ENCODE assay signal across 8 cellular contexts in the genomic region with DNA sequence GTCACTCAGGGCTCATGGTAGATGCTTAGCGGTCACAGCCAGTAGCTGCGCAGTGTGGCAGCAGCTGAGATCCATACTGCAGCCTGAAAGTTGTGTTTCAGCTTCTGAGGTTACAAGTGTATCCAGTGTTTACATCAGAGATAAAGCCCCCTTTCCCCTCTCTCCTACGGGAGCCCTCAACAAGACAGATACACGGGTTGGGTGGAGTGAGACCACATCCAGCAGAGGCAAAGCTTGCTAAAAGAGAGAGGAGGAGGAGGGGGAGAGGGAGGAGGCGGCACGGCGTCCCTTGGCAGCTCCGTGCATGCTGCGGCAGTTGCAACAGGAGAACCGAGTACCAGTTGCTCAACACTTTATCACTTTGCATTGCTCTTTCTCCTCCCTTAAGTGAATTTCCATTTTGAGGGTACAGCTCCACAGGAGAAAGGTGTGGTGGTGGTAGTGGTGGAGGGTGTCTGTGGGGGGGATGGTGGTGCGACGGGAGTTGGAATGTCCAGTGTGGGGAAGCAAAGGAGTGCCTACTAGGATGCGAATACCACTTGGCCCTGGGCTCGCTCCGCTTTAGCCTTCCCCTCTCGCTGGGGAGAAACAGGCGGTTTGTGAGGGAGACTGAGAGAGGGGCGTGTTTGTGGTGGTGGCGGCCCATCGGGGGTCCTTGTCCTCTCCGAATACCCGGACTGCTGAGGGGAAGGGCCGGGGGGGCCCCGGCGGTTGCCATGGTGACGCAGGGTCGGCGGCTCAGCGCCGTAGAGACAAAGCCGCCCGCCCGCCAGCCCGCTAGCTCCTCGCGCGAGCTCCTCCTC. TPM values are rescaled to one million over a fixed set of nuclear protein-coding genes. Genes with fewer than 3 reads are reported as not detected.
DNase-seq lines count a peak whose midpoint lies in the region; ATAC-seq and TF ChIP-seq lines count a peak whose summit lies in the region.

No MANE protein-coding gene starts in this region.

- no peak overlapping the region for H3K27ac Mint-ChIP-seq in activated CD4-positive, alpha-beta T cell treated with anti-CD3 and anti-CD28 coated beads, Interleukin-2, amount 10 ng/mL, durations not matched to agents 7 days and 5 days
- H3K27ac Mint-ChIP-seq in natural killer cell = peak overlapping the region in 1 of 2 donors; percentile 72

- H3K4me3 Mint-ChIP-seq in activated CD4-positive, alpha-beta T cell treated with anti-CD3 and anti-CD28 coated beads, Interleukin-2, amount 10 ng/mL, durations not matched to agents 7 days and 5 days = peak overlapping the region; percentile 71
- peak overlapping the region; percentile 78 for H3K4me3 Mint-ChIP-seq in natural killer cell

- intact Hi-C loops in natural killer cell (cut with micrococcal nuclease) = no loop called here

- DNase-seq in activated T-cell treated with anti-CD3 and anti-CD28 coated beads for 4 hours (peak; percentile 18), NCI-H2029 treated with DMSO at 0.1 percent for 48 hours (lab: John Stamatoyannopoulos, UW) (peak; percentile 63), natural killer cell (no peak), putamen (ENCODE audit: low spot score) (no peak)
- DNase-seq in activated T-cell treated with anti-CD3 and anti-CD28 coated beads, Interleukin-2, amount 50 U/mL, for 1 hour = no peak
- no peak for DNase-seq in activated CD4-positive, alpha-beta T cell treated with anti-CD3 and anti-CD28 coated beads, Interleukin-2, amount 10 ng/mL, durations not matched to agents 7 days and 5 days

- H3K4me1 Mint-ChIP-seq in activated CD4-positive, alpha-beta T cell treated with anti-CD3 and anti-CD28 coated beads, Interleukin-2, amount 10 ng/mL, durations not matched to agents 7 days and 5 days = peaks cover 12% of the 10 kb centered on the region
- peaks cover 7 to 15% of the 10 kb centered on the region in 2 donors for H3K4me1 Mint-ChIP-seq in natural killer cell

- H3K36me3 Mint-ChIP-seq in activated CD4-positive, alpha-beta T cell treated with anti-CD3 and anti-CD28 coated beads, Interleukin-2, amount 10 ng/mL, durations not matched to agents 7 days and 5 days (ENCODE audit: low read depth) = no peaks in the 10 kb centered on the region
- H3K36me3 Mint-ChIP-seq in natural killer cell = no peaks in the 10 kb centered on the region

- ATAC-seq in esophagus mucosa = peak; percentile 36
- ATAC-seq in natural killer cell = peak; percentile 28 to 80 (median 47)
- ATAC-seq in HG03342 (IDR thresholded peaks at IDR 0.05; ENCODE audit: unreplicated experiment) = no peak

- CTCF ChIA-PET in activated CD4-positive, alpha-beta T cell treated with anti-CD3 and anti-CD28 coated beads, Interleukin-2, amount 10 ng/mL, durations not matched to agents 7 days and 5 days (lab: Charles Lee) = interaction anchor here (1.1 to 1.4 kb wide), 2 partner anchors 105 to 123 kb away, joined by 3 read pairs; no protein-coding TSS in a partner anchor

- peaks cover 66% of the 10 kb centered on the region for H3K27me3 Mint-ChIP-seq in activated CD4-positive, alpha-beta T cell treated with anti-CD3 and anti-CD28 coated beads, Interleukin-2, amount 10 ng/mL, durations not matched to agents 7 days and 5 days
- peaks cover 52 to 72% of the 10 kb centered on the region in 2 donors for H3K27me3 Mint-ChIP-seq in natural killer cell (ENCODE audit: low read depth in 2 of 2)

- POLR2A ChIA-PET in activated CD4-positive, alpha-beta T cell treated with anti-CD3 and anti-CD28 coated beads, Interleukin-2, amount 10 ng/mL, durations not matched to agents 7 days and 5 days (lab: Charles Lee) = interaction anchor here (0.6 kb wide), 1 partner anchor 100 kb away, joined by 3 read pairs; no protein-coding TSS in a partner anchor

- TF ChIP-seq CTCF in natural killer cell (IDR thresholded peaks at IDR 0.05) = no peak

- no peaks in the 10 kb centered on the region for H3K9me3 Mint-ChIP-seq in activated CD4-positive, alpha-beta T cell treated with anti-CD3 and anti-CD28 coated beads, Interleukin-2, amount 10 ng/mL, durations not matched to agents 7 days and 5 days
- H3K9me3 Mint-ChIP-seq in natural killer cell = no peaks in the 10 kb centered on the region

RNA-seq across cellular contexts. Expression of a gene that starts 0.4 kb away (rescaled TPM):
- not detected for total RNA-seq in activated CD4-positive, alpha-beta T cell treated with anti-CD3 and anti-CD28 coated beads, Interleukin-2, amount 10 ng/mL, durations not matched to agents 7 days and 5 days
- total RNA-seq in esophagus mucosa (0.20 TPM), natural killer cell (not detected)

Comparison
In these comparisons a context has a peak if more than half of its experiments do, and no peak if none do; other contexts are left out.
1. DNase-seq: peak in activated T-cell treated with anti-CD3 and anti-CD28 coated beads for 4 hours (single experiment) and NCI-H2029 treated with DMSO at 0.1 percent for 48 hours (single experiment); none in activated T-cell treated with anti-CD3 and anti-CD28 coated beads, Interleukin-2, amount 50 U/mL, for 1 hour (single experiment), activated CD4-positive, alpha-beta T cell treated with anti-CD3 and anti-CD28 coated beads, Interleukin-2, amount 10 ng/mL, durations not matched to agents 7 days and 5 days (single experiment), natural killer cell (single experiment) and putamen (single experiment).